ENCODE assay signal across 1 cellular context in the genomic region with DNA sequence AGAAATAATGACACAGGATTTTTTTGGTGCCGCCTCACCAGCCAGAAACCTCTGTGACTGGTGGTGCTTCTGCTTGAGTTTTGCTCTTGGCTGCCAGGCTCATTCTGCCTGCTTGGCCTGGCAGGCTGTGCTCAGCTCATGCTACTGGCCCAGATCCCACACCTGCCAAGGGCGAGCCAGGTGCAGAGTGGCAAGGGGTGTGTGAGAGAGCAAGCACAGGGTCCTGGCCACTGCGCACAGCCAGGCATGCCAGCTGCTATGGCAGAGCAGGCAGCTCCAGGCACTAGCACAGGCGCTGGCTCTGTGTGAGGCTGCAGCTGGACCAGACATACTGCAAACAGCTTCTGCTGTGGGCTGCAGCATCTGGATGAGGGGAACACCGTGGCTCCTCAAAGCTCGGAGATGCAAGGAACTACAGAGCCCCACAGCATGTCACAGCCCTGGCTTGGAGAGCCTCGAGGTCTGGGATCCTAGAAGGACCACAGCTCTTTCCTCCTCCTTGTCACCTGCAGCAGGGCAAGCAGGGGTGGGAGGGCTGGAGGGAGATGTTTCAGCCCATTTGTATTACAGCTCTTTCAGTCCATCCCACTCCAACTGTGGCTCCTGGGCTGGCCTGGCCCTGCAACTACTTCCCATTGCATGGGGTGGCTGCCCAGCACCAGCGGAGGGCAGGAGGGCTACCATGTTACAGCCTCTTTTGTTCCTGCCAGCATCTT.
TF ChIP-seq lines count a peak whose summit lies in the region.

No MANE protein-coding gene starts in this region.

TF ChIP-seq in SK-N-SH treated with all-trans-retinoic acid at 6 μM for 48 hours, 23 proteins besides CTCF, POLR2A, EP300 and RAD21 (continued from another document):
- TF ChIP-seq, protein P1, sequence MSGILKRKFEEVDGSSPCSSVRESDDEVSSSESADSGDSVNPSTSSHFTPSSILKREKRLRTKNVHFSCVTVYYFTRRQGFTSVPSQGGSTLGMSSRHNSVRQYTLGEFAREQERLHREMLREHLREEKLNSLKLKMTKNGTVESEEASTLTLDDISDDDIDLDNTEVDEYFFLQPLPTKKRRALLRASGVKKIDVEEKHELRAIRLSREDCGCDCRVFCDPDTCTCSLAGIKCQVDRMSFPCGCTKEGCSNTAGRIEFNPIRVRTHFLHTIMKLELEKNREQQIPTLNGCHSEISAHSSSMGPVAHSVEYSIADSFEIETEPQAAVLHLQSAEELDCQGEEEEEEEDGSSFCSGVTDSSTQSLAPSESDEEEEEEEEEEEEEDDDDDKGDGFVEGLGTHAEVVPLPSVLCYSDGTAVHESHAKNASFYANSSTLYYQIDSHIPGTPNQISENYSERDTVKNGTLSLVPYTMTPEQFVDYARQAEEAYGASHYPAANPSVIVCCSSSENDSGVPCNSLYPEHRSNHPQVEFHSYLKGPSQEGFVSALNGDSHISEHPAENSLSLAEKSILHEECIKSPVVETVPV (CRISPR knock-in tag; IDR thresholded peaks at IDR 0.05) = no peak
- no peak for TF ChIP-seq ZNF565 (CRISPR knock-in tag; conservative IDR thresholded peaks at IDR 0.05; ENCODE audit: low read depth)
